12 cellular contexts compared by ENCODE assay signal in genomic region chr1:109790329-109790728, GRCh38. TPM values are rescaled to one million over a fixed set of nuclear protein-coding genes. Genes with fewer than 3 reads are reported as not detected.
DNase-seq lines count a peak whose midpoint lies in the region; ATAC-seq and TF ChIP-seq lines count a peak whose summit lies in the region.
"Had no signal": no experiment of that assay in that cellular context is flagged by ENCODE, and none has a peak within 500 bp of the region (broad histone marks: within the 10 kb centered on the region; RNA-seq: fewer than 3 reads in every experiment).

No MANE protein-coding gene starts in this region.

- H3K9me3 Mint-ChIP-seq in activated CD8-positive, alpha-beta memory T cell treated with anti-CD3 and anti-CD28 coated beads, Interleukin-2, amount 10 ng/mL, durations not matched to agents 7 days and 5 days (ENCODE audit: low read depth) = no peaks in the 10 kb centered on the region
- no peaks in the 10 kb centered on the region for H3K9me3 Mint-ChIP-seq in stimulated activated naive B cell treated with anti-CD40 and anti-IgM and Interleukin-4, amounts not matched to agents 10 μg/mL and 1 μg/mL and 100 μg/mL, for 72 hours
- H3K9me3 Mint-ChIP-seq: type B pancreatic cell had no signal

- TF ChIP-seq EP300 in esophagus muscularis mucosa (IDR thresholded peaks at IDR 0.05) = no peak

- H3K4me3 Mint-ChIP-seq in activated CD8-positive, alpha-beta memory T cell treated with anti-CD3 and anti-CD28 coated beads, Interleukin-2, amount 10 ng/mL, durations not matched to agents 7 days and 5 days = peak overlapping the region; percentile 42
- H3K4me3 Mint-ChIP-seq in stimulated activated naive B cell treated with anti-CD40 and anti-IgM and Interleukin-4, amounts not matched to agents 10 μg/mL and 1 μg/mL and 100 μg/mL, for 72 hours = peak overlapping the region in 1 of 2 donors; percentile 6
- H3K4me3 Mint-ChIP-seq: type B pancreatic cell had no signal

- H3K36me3 Mint-ChIP-seq in activated CD8-positive, alpha-beta memory T cell treated with anti-CD3 and anti-CD28 coated beads, Interleukin-2, amount 10 ng/mL, durations not matched to agents 7 days and 5 days = no peaks in the 10 kb centered on the region
- no peaks in the 10 kb centered on the region for H3K36me3 Mint-ChIP-seq in stimulated activated naive B cell treated with anti-CD40 and anti-IgM and Interleukin-4, amounts not matched to agents 10 μg/mL and 1 μg/mL and 100 μg/mL, for 72 hours
- H3K36me3 Mint-ChIP-seq: type B pancreatic cell had no signal

- no peaks in the 10 kb centered on the region for H3K36me3 ChIP-seq in Peyer's patch
- no peaks in the 10 kb centered on the region for H3K36me3 ChIP-seq in esophagus muscularis mucosa

- no peak for ATAC-seq in activated CD8-positive, alpha-beta memory T cell treated with anti-CD3 and anti-CD28 coated beads, Interleukin-2, amount 10 ng/mL, durations not matched to agents 7 days and 5 days
- no peak for ATAC-seq in stimulated activated naive B cell treated with anti-CD40 and anti-IgM and Interleukin-4, amounts not matched to agents 10 μg/mL and 1 μg/mL and 100 μg/mL, for 72 hours (replicated peaks)

- TF ChIP-seq POLR2A in Peyer's patch (IDR thresholded peaks at IDR 0.05) = no peak
- TF ChIP-seq POLR2A in esophagus muscularis mucosa (IDR thresholded peaks at IDR 0.05; ENCODE audit: low read depth) = no peak

- TF ChIP-seq CTCF in Peyer's patch (IDR thresholded peaks at IDR 0.05) (no peak), esophagus muscularis mucosa (IDR thresholded peaks at IDR 0.05) (no peak)

- H3K4me1 ChIP-seq in Peyer's patch (peaks cover 9 to 84% (median 14%) of the 10 kb centered on the region in 4 donors), esophagus muscularis mucosa (peaks cover 56 to 74% (median 70%) of the 10 kb centered on the region in 4 donors)

- H3K4me3 ChIP-seq in Peyer's patch (no peak overlapping the region), esophagus muscularis mucosa (no peak overlapping the region)

- H3K9me3 ChIP-seq in Peyer's patch = no peaks in the 10 kb centered on the region
- no peaks in the 10 kb centered on the region for H3K9me3 ChIP-seq in esophagus muscularis mucosa

- CTCF ChIA-PET in activated CD8-positive, alpha-beta memory T cell treated with anti-CD3 and anti-CD28 coated beads, Interleukin-2, amount 10 ng/mL, durations not matched to agents 7 days and 5 days (lab: Charles Lee) = interaction anchor here (0.6 to 24.4 kb wide), 29 partner anchors 8 to 245 kb away, joined by 3 to 790 read pairs (median 5); partner anchors contain the start of genes AHCYL1, CSF1 and GNAI3

- H3K4me1 Mint-ChIP-seq in activated CD8-positive, alpha-beta memory T cell treated with anti-CD3 and anti-CD28 coated beads, Interleukin-2, amount 10 ng/mL, durations not matched to agents 7 days and 5 days = peaks cover 94% of the 10 kb centered on the region
- peaks cover 28 to 49% of the 10 kb centered on the region in 2 donors for H3K4me1 Mint-ChIP-seq in stimulated activated naive B cell treated with anti-CD40 and anti-IgM and Interleukin-4, amounts not matched to agents 10 μg/mL and 1 μg/mL and 100 μg/mL, for 72 hours

- intact Hi-C loops in esophagus muscularis mucosa (cut with DNase I) = no loop called here

- no peaks in the 10 kb centered on the region for H3K27me3 ChIP-seq in Peyer's patch
- no peaks in the 10 kb centered on the region for H3K27me3 ChIP-seq in esophagus muscularis mucosa

- peak overlapping the region in 3 of 4 donors; percentile 51 to 55 (median 55) for H3K27ac ChIP-seq in Peyer's patch
- peak overlapping the region in 3 of 4 donors; percentile 28 to 55 (median 45) for H3K27ac ChIP-seq in esophagus muscularis mucosa (replicated peaks in 1 of 4)

- H3K27me3 Mint-ChIP-seq in activated CD8-positive, alpha-beta memory T cell treated with anti-CD3 and anti-CD28 coated beads, Interleukin-2, amount 10 ng/mL, durations not matched to agents 7 days and 5 days = no peaks in the 10 kb centered on the region
- peaks cover 12 to 16% of the 10 kb centered on the region in 2 donors for H3K27me3 Mint-ChIP-seq in stimulated activated naive B cell treated with anti-CD40 and anti-IgM and Interleukin-4, amounts not matched to agents 10 μg/mL and 1 μg/mL and 100 μg/mL, for 72 hours
- H3K27me3 Mint-ChIP-seq: type B pancreatic cell had no signal

- peak overlapping the region; percentile 96 for H3K27ac Mint-ChIP-seq in activated CD8-positive, alpha-beta memory T cell treated with anti-CD3 and anti-CD28 coated beads, Interleukin-2, amount 10 ng/mL, durations not matched to agents 7 days and 5 days
- peak overlapping the region; percentile 65 for H3K27ac Mint-ChIP-seq in stimulated activated naive B cell treated with anti-CD40 and anti-IgM and Interleukin-4, amounts not matched to agents 10 μg/mL and 1 μg/mL and 100 μg/mL, for 72 hours
- H3K27ac Mint-ChIP-seq: type B pancreatic cell had no signal

- DNase-seq in activated CD8-positive, alpha-beta memory T cell treated with anti-CD3 and anti-CD28 coated beads, Interleukin-2, amount 10 ng/mL, durations not matched to agents 7 days and 5 days = no peak
- no peak for DNase-seq in activated CD8-positive, alpha-beta memory T cell treated with anti-CD3 and anti-CD28 coated beads, Interleukin-2, amount 50 U/mL, for 4 hours
- no peak for DNase-seq in Peyer's patch
- no peak for DNase-seq in esophagus muscularis mucosa (ENCODE audit: extremely low spot score)
- no peak for DNase-seq in stimulated activated naive B cell treated with anti-CD40 and anti-IgM and Interleukin-4, amounts not matched to agents 10 μg/mL and 1 μg/mL and 100 μg/mL, for 72 hours
- DNase-seq in HuH-7 (ENCODE audit: low spot score) = no peak
- no peak for DNase-seq in HPDE6-E6E7 (ENCODE audit: extremely low spot score)
- no peak for DNase-seq in OCI-M1 (lab: John Stamatoyannopoulos, UW)

- WGBS in esophagus muscularis mucosa = 93% methylated on average over 2 of the region's 2 CpGs

RNA-seq across cellular contexts. Expression of gene EPS8L3, which starts 26.6 kb away (rescaled TPM):
- total RNA-seq in activated CD8-positive, alpha-beta memory T cell treated with anti-CD3 and anti-CD28 coated beads, Interleukin-2, amount 10 ng/mL, durations not matched to agents 7 days and 5 days = not detected
- total RNA-seq in Peyer's patch (100 to 1,000 TPM; 263 to 745 (median 649) TPM), esophagus muscularis mucosa (under 1 TPM in 1 of 4 donors, not detected in 3; 0.52 TPM)
- total RNA-seq: astrocyte, H7, skeletal muscle tissue had no signal

RNA-seq across cellular contexts. Expression of gene GSTM3, which starts 49.5 kb away (rescaled TPM):
- 1 to 10 TPM; 2.1 to 3.2 TPM for total RNA-seq in activated CD8-positive, alpha-beta memory T cell treated with anti-CD3 and anti-CD28 coated beads, Interleukin-2, amount 10 ng/mL, durations not matched to agents 7 days and 5 days
- total RNA-seq in Peyer's patch (10 to 100 TPM; 16.3 to 72.6 (median 32.4) TPM), esophagus muscularis mucosa (100 to 1,000 TPM in 1 of 4 donors, 10 to 100 TPM in 3; 64.6 to 111 (median 76.9) TPM)

Comparison
In these comparisons a context has a peak if more than half of its experiments do, and no peak if none do; other contexts are left out.
1. RNA of gene EPS8L3, which starts 26.6 kb away (total RNA-seq): 263 to 745 TPM in Peyer's patch; not detected in activated CD8-positive, alpha-beta memory T cell treated with anti-CD3 and anti-CD28 coated beads, Interleukin-2, amount 10 ng/mL, durations not matched to agents 7 days and 5 days and 0.52 TPM in esophagus muscularis mucosa; every median in the first group is over 100 times any median in the second.
2. RNA of gene GSTM3, which starts 49.5 kb away (total RNA-seq): 64.6 to 111 TPM in esophagus muscularis mucosa and 16.3 to 72.6 TPM in Peyer's patch; 2.1 to 3.2 TPM in activated CD8-positive, alpha-beta memory T cell treated with anti-CD3 and anti-CD28 coated beads, Interleukin-2, amount 10 ng/mL, durations not matched to agents 7 days and 5 days; every median in the first group is over 4 times any median in the second.